7 cellular contexts compared by ENCODE assay signal in the genomic region with DNA sequence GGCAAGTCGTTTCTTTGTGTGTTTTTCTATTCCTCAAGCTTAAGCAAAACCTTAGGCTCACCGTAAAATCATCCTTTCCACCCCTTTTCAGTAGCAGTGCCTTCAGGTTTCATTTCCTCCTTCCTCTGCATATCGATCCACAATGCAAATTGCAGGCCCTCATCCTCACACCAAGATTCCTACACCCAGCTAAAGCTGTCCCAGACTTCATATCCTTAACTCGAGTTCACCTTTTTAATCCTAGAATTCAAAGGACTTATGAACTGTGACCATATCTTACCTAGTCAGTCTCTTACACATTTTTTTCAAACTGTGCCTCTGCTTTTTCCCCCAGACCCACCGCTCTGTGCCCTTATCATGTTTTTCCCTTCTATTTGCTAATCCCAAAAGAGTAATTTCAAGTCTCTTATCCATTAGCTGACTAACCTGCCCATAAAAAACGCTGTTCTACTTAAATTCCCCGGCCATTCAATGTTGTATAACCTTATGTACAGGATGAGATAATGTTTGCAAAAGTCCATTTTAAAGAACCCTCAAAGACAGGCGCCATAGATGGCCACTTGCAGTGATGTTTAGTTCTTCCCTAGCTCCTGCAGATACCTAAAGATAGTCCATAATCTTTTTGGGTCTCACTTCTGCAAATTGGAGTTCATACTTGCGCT. TPM values are rescaled to one million over a fixed set of nuclear protein-coding genes. Genes with fewer than 3 reads are reported as not detected.
DNase-seq lines count a peak whose midpoint lies in the region; ATAC-seq and TF ChIP-seq lines count a peak whose summit lies in the region.

No MANE protein-coding gene starts in this region.

- peak overlapping the region; percentile 90 for H3K27ac ChIP-seq in GM23338 (ENCODE audit: low read depth)
- peak overlapping the region; percentile 55; the same call in 1 of the 2 replicates for H3K27ac ChIP-seq in SK-N-MC

- peak overlapping the region; percentile 96 for H3K4me2 ChIP-seq in GM23338

- no peak for DNase-seq in GM23338 (ENCODE audit: low spot score)
- DNase-seq in SK-N-MC (ENCODE audit: low read depth, low spot score): no peak
- DNase-seq in germinal center (ENCODE audit: low spot score): peak; percentile 36
- no peak for DNase-seq in stimulated activated effector memory CD8-positive, alpha-beta T cell treated with anti-CD3 and anti-CD28 coated beads, Interleukin-12 subunit alpha, Interleukin-12 subunit beta, amount 100 ng/mL, for 72 hours (ENCODE audit: low spot score in 2 of 2)
- no peak for DNase-seq in NCI-H2227 treated with DMSO at 0.1 percent for 48 hours (lab: John Stamatoyannopoulos, UW)

- peaks cover 66% of the 10 kb centered on the region for H3K4me1 ChIP-seq in GM23338 (ENCODE audit: insufficient read depth)

- peaks cover 52% of the 10 kb centered on the region for H4K20me1 ChIP-seq in GM23338 (replicated peaks; ENCODE audit: insufficient read depth)

- ATAC-seq in GM23338 (no peak), GM21619 (IDR thresholded peaks at IDR 0.05; ENCODE audit: unreplicated experiment) (no peak), HG02852 (IDR thresholded peaks at IDR 0.05; ENCODE audit: unreplicated experiment) (no peak)
- no peak for ATAC-seq in stimulated activated effector memory CD8-positive, alpha-beta T cell treated with anti-CD3 and anti-CD28 coated beads, Interleukin-12 subunit alpha, Interleukin-12 subunit beta, amount 100 ng/mL, for 72 hours

- TF ChIP-seq CTCF in GM23338 (conservative IDR thresholded peaks at IDR 0.05; ENCODE audit: low read depth in 2 of 2): no peak

- no peaks in the 10 kb centered on the region for H3K9me3 Mint-ChIP-seq in GM23338
- H3K9me3 Mint-ChIP-seq in stimulated activated effector memory CD8-positive, alpha-beta T cell treated with anti-CD3 and anti-CD28 coated beads, Interleukin-12 subunit alpha, Interleukin-12 subunit beta, amount 100 ng/mL, for 72 hours: no peaks in the 10 kb centered on the region

- peak overlapping the region; percentile 93 for H3K9ac ChIP-seq in SK-N-MC (ENCODE audit: insufficient read length)

- H3K27ac Mint-ChIP-seq in GM23338: peak overlapping the region; percentile 76
- peak overlapping the region; percentile 76 for H3K27ac Mint-ChIP-seq in stimulated activated effector memory CD8-positive, alpha-beta T cell treated with anti-CD3 and anti-CD28 coated beads, Interleukin-12 subunit alpha, Interleukin-12 subunit beta, amount 100 ng/mL, for 72 hours

- peak overlapping the region; percentile 95 for H3K4me3 Mint-ChIP-seq in GM23338
- H3K4me3 Mint-ChIP-seq in stimulated activated effector memory CD8-positive, alpha-beta T cell treated with anti-CD3 and anti-CD28 coated beads, Interleukin-12 subunit alpha, Interleukin-12 subunit beta, amount 100 ng/mL, for 72 hours: peak overlapping the region; percentile 65

- H3K36me3 ChIP-seq in GM23338 (ENCODE audit: insufficient read depth) (peaks cover 10% of the 10 kb centered on the region), SK-N-MC (ENCODE audit: insufficient read depth, low read length) (peaks cover 48% of the 10 kb centered on the region)

- no peaks in the 10 kb centered on the region for H3K9me2 ChIP-seq in GM23338 (ENCODE audit: insufficient read depth)

- no peaks in the 10 kb centered on the region for H3K9me3 ChIP-seq in SK-N-MC (ENCODE audit: low read depth, low read length)

- no peaks in the 10 kb centered on the region for H3K27me3 ChIP-seq in GM23338 (ENCODE audit: insufficient read depth)

- peaks cover 65% of the 10 kb centered on the region for H3K79me2 ChIP-seq in GM23338 (replicated peaks; ENCODE audit: insufficient read depth)

- H3K4me3 ChIP-seq in GM23338 (peak overlapping the region; percentile 87), SK-N-MC (peak overlapping the region; percentile 99)

- peaks cover 7% of the 10 kb centered on the region for H3K27me3 Mint-ChIP-seq in GM23338 (ENCODE audit: insufficient read depth, low read depth, poor library complexity)

- peaks cover 52% of the 10 kb centered on the region for H3K4me1 Mint-ChIP-seq in GM23338
- peaks cover 46% of the 10 kb centered on the region for H3K4me1 Mint-ChIP-seq in stimulated activated effector memory CD8-positive, alpha-beta T cell treated with anti-CD3 and anti-CD28 coated beads, Interleukin-12 subunit alpha, Interleukin-12 subunit beta, amount 100 ng/mL, for 72 hours

- no peak overlapping the region for H2AFZ ChIP-seq in GM23338

- peaks cover 19% of the 10 kb centered on the region for H3F3A ChIP-seq in GM23338 (replicated peaks; ENCODE audit: low read depth)

- peaks cover 56% of the 10 kb centered on the region for H3K36me3 Mint-ChIP-seq in GM23338 (ENCODE audit: low read depth)
- H3K36me3 Mint-ChIP-seq in stimulated activated effector memory CD8-positive, alpha-beta T cell treated with anti-CD3 and anti-CD28 coated beads, Interleukin-12 subunit alpha, Interleukin-12 subunit beta, amount 100 ng/mL, for 72 hours: peaks cover 48% of the 10 kb centered on the region

TF ChIP-seq in GM23338, 12 proteins besides CTCF, POLR2A, EP300 and RAD21 (continues in another document):
- TF ChIP-seq, protein P1, sequence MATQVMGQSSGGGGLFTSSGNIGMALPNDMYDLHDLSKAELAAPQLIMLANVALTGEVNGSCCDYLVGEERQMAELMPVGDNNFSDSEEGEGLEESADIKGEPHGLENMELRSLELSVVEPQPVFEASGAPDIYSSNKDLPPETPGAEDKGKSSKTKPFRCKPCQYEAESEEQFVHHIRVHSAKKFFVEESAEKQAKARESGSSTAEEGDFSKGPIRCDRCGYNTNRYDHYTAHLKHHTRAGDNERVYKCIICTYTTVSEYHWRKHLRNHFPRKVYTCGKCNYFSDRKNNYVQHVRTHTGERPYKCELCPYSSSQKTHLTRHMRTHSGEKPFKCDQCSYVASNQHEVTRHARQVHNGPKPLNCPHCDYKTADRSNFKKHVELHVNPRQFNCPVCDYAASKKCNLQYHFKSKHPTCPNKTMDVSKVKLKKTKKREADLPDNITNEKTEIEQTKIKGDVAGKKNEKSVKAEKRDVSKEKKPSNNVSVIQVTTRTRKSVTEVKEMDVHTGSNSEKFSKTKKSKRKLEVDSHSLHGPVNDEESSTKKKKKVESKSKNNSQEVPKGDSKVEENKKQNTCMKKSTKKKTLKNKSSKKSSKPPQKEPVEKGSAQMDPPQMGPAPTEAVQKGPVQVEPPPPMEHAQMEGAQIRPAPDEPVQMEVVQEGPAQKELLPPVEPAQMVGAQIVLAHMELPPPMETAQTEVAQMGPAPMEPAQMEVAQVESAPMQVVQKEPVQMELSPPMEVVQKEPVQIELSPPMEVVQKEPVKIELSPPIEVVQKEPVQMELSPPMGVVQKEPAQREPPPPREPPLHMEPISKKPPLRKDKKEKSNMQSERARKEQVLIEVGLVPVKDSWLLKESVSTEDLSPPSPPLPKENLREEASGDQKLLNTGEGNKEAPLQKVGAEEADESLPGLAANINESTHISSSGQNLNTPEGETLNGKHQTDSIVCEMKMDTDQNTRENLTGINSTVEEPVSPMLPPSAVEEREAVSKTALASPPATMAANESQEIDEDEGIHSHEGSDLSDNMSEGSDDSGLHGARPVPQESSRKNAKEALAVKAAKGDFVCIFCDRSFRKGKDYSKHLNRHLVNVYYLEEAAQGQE (IDR thresholded peaks at IDR 0.05; ENCODE audit: unreplicated experiment): no peak
- TF ChIP-seq NANOG (IDR thresholded peaks at IDR 0.05; ENCODE audit: borderline replicate concordance): no peak

RNA-seq across cellular contexts. Expression of gene AKIRIN1, which starts 1.5 kb away (rescaled TPM):
- total RNA-seq in GM23338 (2014; rRNA removed; shearing (Covaris generic)): 254 and 281 TPM in 2 replicates
- polyA plus RNA-seq in GM23338 (2016; fragmentation: Nextera tagmentation; extraction: Ambion mirVana): 156 and 162 TPM in 2 replicates

RNA-seq across cellular contexts. Expression of gene NDUFS5, which starts 33.6 kb away (rescaled TPM):
- 532 and 878 TPM in 2 replicates for total RNA-seq in GM23338 (2014; rRNA removed; shearing (Covaris generic))
- 2,534 and 2,723 TPM in 2 replicates for polyA plus RNA-seq in GM23338 (2016; fragmentation: Nextera tagmentation; extraction: Ambion mirVana)

RNA-seq across cellular contexts. Expression of gene RHBDL2, which starts 51.0 kb away (rescaled TPM):
- 0.08 and 0.90 TPM in 2 replicates for total RNA-seq in GM23338 (2014; rRNA removed; shearing (Covaris generic))
- polyA plus RNA-seq in GM23338 (2016; fragmentation: Nextera tagmentation; extraction: Ambion mirVana): 0.70 and 1.2 TPM in 2 replicates
